Comparison of ENCODE assay signal across 8 cellular contexts in the genomic region with DNA sequence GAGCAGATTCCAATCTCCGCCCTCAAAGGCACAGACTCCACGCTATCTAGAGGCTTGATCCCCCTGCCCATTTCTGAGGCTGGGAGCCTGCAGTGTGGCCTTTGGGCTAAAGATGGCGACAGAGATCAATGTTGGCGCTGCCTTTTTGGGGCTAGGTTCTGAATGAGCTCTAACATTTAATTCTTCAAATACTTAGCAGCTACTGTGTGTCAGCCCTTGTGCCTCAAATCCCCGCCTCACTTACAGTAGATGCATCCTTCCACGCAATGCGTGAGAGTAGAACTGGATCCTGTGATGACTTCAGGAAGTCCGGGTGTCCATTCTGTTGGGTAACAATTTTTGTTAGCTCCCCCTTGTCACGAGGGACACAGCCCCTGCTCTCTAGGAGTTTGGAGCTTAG. TPM values are rescaled to one million over a fixed set of nuclear protein-coding genes. Genes with fewer than 3 reads are reported as not detected.
DNase-seq lines count a peak whose midpoint lies in the region; ATAC-seq and TF ChIP-seq lines count a peak whose summit lies in the region.

No MANE protein-coding gene starts in this region.

- BruUV-seq in PC-3 (replicated peaks; lab: Mats Ljungman, UMichigan), result no TSS peak

- peak overlapping the region; percentile 10; the same call in 1 of the 2 replicates for H2AFZ ChIP-seq in PC-3 (ENCODE audit: low read length)

- H3K4me1 ChIP-seq in HAP-1 (no peaks in the 10 kb centered on the region), PC-3 (ENCODE audit: insufficient read depth, low read length) (peaks cover 32% of the 10 kb centered on the region)

- H3K27ac ChIP-seq in C4-2B (no peak overlapping the region), PC-3 (ENCODE audit: low read length) (peak overlapping the region; percentile 99)

- no peak overlapping the region for H3K4me3 Mint-ChIP-seq in activated naive CD4-positive, alpha-beta T cell treated with anti-CD3 and anti-CD28 coated beads for 36 hours

- H3K9me3 Mint-ChIP-seq in activated naive CD4-positive, alpha-beta T cell treated with anti-CD3 and anti-CD28 coated beads for 36 hours, result no peaks in the 10 kb centered on the region

- CTCF ChIA-PET in PC-3 (lab: Charles Lee), result interaction anchor here (0.6 to 3.0 kb wide), 11 partner anchors 12 to 244 kb away, joined by 3 to 29 read pairs (median 4); a partner anchor contains a TSS
- CTCF ChIA-PET in activated naive CD4-positive, alpha-beta T cell treated with anti-CD3 and anti-CD28 coated beads for 36 hours (lab: Charles Lee), result interaction anchor here (0.5 to 11.6 kb wide), 43 partner anchors 9 to 310 kb away, joined by 3 to 102 read pairs (median 4); a partner anchor contains a TSS

- H3K9me2 ChIP-seq in PC-3 (replicated peaks; ENCODE audit: low read length), result no peaks in the 10 kb centered on the region

- H3K4me1 Mint-ChIP-seq in activated naive CD4-positive, alpha-beta T cell treated with anti-CD3 and anti-CD28 coated beads for 36 hours (ENCODE audit: low read depth), result peaks cover 12% of the 10 kb centered on the region

- H3K27me3 ChIP-seq in HAP-1 (ENCODE audit: low read depth), result no peaks in the 10 kb centered on the region
- no peaks in the 10 kb centered on the region for H3K27me3 ChIP-seq in PC-3 (ENCODE audit: low read length)

- no peak overlapping the region for H3K27ac Mint-ChIP-seq in activated naive CD4-positive, alpha-beta T cell treated with anti-CD3 and anti-CD28 coated beads for 36 hours

- no peaks in the 10 kb centered on the region for H3K79me2 ChIP-seq in PC-3 (ENCODE audit: low read length)

- peak overlapping the region; percentile 48 for H3K4me2 ChIP-seq in PC-3 (ENCODE audit: low read length)

- H3K36me3 ChIP-seq in HAP-1 (replicated peaks) (no peaks in the 10 kb centered on the region), PC-3 (ENCODE audit: low read depth, low read length) (no peaks in the 10 kb centered on the region)

- H3K9me3 ChIP-seq in HAP-1 (no peaks in the 10 kb centered on the region), PC-3 (ENCODE audit: low read length) (no peaks in the 10 kb centered on the region)

- intact Hi-C loops in PC-3 (cut with micrococcal nuclease), result loop anchor here (1.0 to 5.0 kb wide), 2 partner anchors 58 to 292 kb away; no protein-coding TSS in a partner anchor
- intact Hi-C loops in activated naive CD4-positive, alpha-beta T cell treated with anti-CD3 and anti-CD28 coated beads for 36 hours (cut with micrococcal nuclease), result loop anchor here (1.0 to 5.0 kb wide), 7 partner anchors 37 to 312 kb away; no protein-coding TSS in a partner anchor

- in situ Hi-C loops in HAP-1 (cut with MboI; ENCODE audit: low sequenced_read_pairs), result no loop called here

- H3K4me3 ChIP-seq in HAP-1, result no peak overlapping the region
- H3K4me3 ChIP-seq in PC-3 (ENCODE audit: low read length), result no peak overlapping the region

- TF ChIP-seq CTCF in C4-2B (conservative IDR thresholded peaks at IDR 0.05) (peak; percentile 90), PC-3 (conservative IDR thresholded peaks at IDR 0.05; ENCODE audit: low read depth, low read length) (peak; percentile 86)

- POLR2A ChIA-PET in PC-3 (lab: Charles Lee; ENCODE audit: unreplicated experiment), result interaction anchor here (0.6 kb wide), 1 partner anchor 119 kb away, joined by 3 read pairs; no protein-coding TSS in a partner anchor

- H4K20me1 ChIP-seq in PC-3 (ENCODE audit: low read length), result no peaks in the 10 kb centered on the region

- no peaks in the 10 kb centered on the region for H3F3A ChIP-seq in PC-3 (ENCODE audit: low read length, unreplicated experiment)

- H3K36me3 Mint-ChIP-seq in activated naive CD4-positive, alpha-beta T cell treated with anti-CD3 and anti-CD28 coated beads for 36 hours (ENCODE audit: low read depth), result no peaks in the 10 kb centered on the region

- DNase-seq in HAP-1 (ENCODE audit: low spot score in 2 of 2) (peak; percentile 11 to 65), PC-3 (peak; percentile 73), hepatic stellate cell (ENCODE audit: low spot score) (peak; percentile 16), midbrain (lab: John Stamatoyannopoulos, UW) (no peak)
- DNase-seq in activated naive CD4-positive, alpha-beta T cell treated with anti-CD3 and anti-CD28 coated beads for 36 hours, result peak; percentile 73
- DNase-seq in stimulated activated CD4-positive, alpha-beta T cell treated with anti-CD3 and anti-CD28 coated beads, Interleukin-2, amount 100 ng/mL, for 24 hours, result peak; percentile 64 to 67

- peak overlapping the region; percentile 88 for H3K9ac ChIP-seq in PC-3 (ENCODE audit: low read length)

- ATAC-seq in PC-3 (peak; percentile 5; the same call in 1 of the 2 replicates), HG03439 (IDR thresholded peaks at IDR 0.05; ENCODE audit: unreplicated experiment) (no peak)

- no peaks in the 10 kb centered on the region for H3K27me3 Mint-ChIP-seq in activated naive CD4-positive, alpha-beta T cell treated with anti-CD3 and anti-CD28 coated beads for 36 hours (ENCODE audit: low read depth)

RNA-seq across cellular contexts. Expression of a gene that starts 12.4 kb away (rescaled TPM):
- total RNA-seq in PC-3 (2014; rRNA removed), result not detected in 2 replicates
- total RNA-seq in activated naive CD4-positive, alpha-beta T cell treated with anti-CD3 and anti-CD28 coated beads for 36 hours, result not detected

RNA-seq across cellular contexts. Expression of a gene that starts 21.1 kb away (rescaled TPM):
- total RNA-seq in PC-3 (2014; rRNA removed), result 0.36 TPM in 1 of 2 replicates, not detected in the other
- not detected for total RNA-seq in activated naive CD4-positive, alpha-beta T cell treated with anti-CD3 and anti-CD28 coated beads for 36 hours

RNA-seq across cellular contexts. Expression of a gene that starts 27.5 kb away (rescaled TPM):
- not detected in 2 replicates for total RNA-seq in PC-3 (2014; rRNA removed)
- not detected for total RNA-seq in activated naive CD4-positive, alpha-beta T cell treated with anti-CD3 and anti-CD28 coated beads for 36 hours

RNA-seq across cellular contexts. Expression of a gene that starts 47.3 kb away (rescaled TPM):
- 1.3 and 8.2 TPM in 2 replicates for total RNA-seq in PC-3 (2014; rRNA removed)
- 1 to 10 TPM in 1 of 2 experiments, under 1 TPM in 1; 0.77 to 1.2 TPM for total RNA-seq in activated naive CD4-positive, alpha-beta T cell treated with anti-CD3 and anti-CD28 coated beads for 36 hours
